In genomic region chr18:49305688-49306336, GRCh38 we compare ENCODE assay signal across 15 cellular contexts.
"Had no signal": no experiment of that assay in that cellular context is flagged by ENCODE, and none has a peak within 500 bp of the region (broad histone marks: within the 10 kb centered on the region; RNA-seq: fewer than 3 reads in every experiment).

No MANE protein-coding gene starts in this region.

- FAIRE-seq: frontal cortex had no signal

- H3K36me3 ChIP-seq: transverse colon, uterus had no signal

- H3K4me3 ChIP-seq: coronary artery, left ventricle myocardium inferior, right atrium auricular region, suprapubic skin, transverse colon, uterus had no signal

- H3K9me3 ChIP-seq: suprapubic skin, transverse colon, uterus had no signal

- H3K4me1 ChIP-seq: left ventricle myocardium inferior, right atrium auricular region, suprapubic skin, transverse colon, uterus had no signal

- H3K27me3 ChIP-seq: right atrium auricular region, suprapubic skin, transverse colon, uterus had no signal

- ATAC-seq: activated CD8-positive, alpha-beta T cell treated with anti-CD3 and anti-CD28 coated beads, Interleukin-2, amount 10 ng/mL, durations not matched to agents 7 days and 5 days had no signal

- DNase-seq: activated CD4-positive, alpha-beta T cell treated with anti-CD3 and anti-CD28 coated beads, Interleukin-2, amount 10 ng/mL, durations not matched to agents 7 days and 5 days; activated CD8-positive, alpha-beta T cell treated with anti-CD3 and anti-CD28 coated beads, Interleukin-2, amount 10 ng/mL, durations not matched to agents 7 days and 5 days; activated naive CD4-positive, alpha-beta T cell treated with anti-CD3 and anti-CD28 coated beads for 36 hours; activated T-cell treated with anti-CD3 and anti-CD28 coated beads, Interleukin-2, amount 50 U/mL, for 24 hours; effector CD4-positive, alpha-beta T cell; head of caudate nucleus; left ventricle myocardium inferior; nephron progenitor cell; T1000; transverse colon; uterus had no signal

- H3K27ac ChIP-seq: coronary artery, left ventricle myocardium inferior, right atrium auricular region, suprapubic skin, transverse colon, uterus had no signal
